8 cellular contexts compared by ENCODE assay signal in genomic region chr10:80596391-80597257, GRCh38. TPM values are rescaled to one million over a fixed set of nuclear protein-coding genes. Genes with fewer than 3 reads are reported as not detected.
DNase-seq lines count a peak whose midpoint lies in the region; ATAC-seq and TF ChIP-seq lines count a peak whose summit lies in the region.

No MANE protein-coding gene starts in this region.

- peak; percentile 51 for ATAC-seq in HG03439 (IDR thresholded peaks at IDR 0.05; ENCODE audit: unreplicated experiment)
- ATAC-seq in lung (ENCODE audit: insufficient read depth, low FRiP score): peak; percentile 27

- TF ChIP-seq CTCF in brain microvascular endothelial cell (IDR thresholded peaks at IDR 0.05; ENCODE audit: low read depth, low read length, missing control alignments) (peak; percentile 88), lung (IDR thresholded peaks at IDR 0.05; ENCODE audit: control extremely low read depth, extremely low read depth) (peak; percentile 41)

- no peaks in the 10 kb centered on the region for H3K9me3 ChIP-seq in lung (ENCODE audit: control insufficient read depth in 2 of 2, insufficient read depth in 1 of 2, low read length in 1 of 2)

- DNase-seq in activated gamma-delta T cell treated with Interleukin-2 at 50 U/mL for 16 hours: peak; percentile 11
- DNase-seq in activated gamma-delta T cell (lab: John Stamatoyannopoulos, UW): no peak
- DNase-seq in SIG-M5 treated with dmso at 0.1 percent for 504 hours (lab: John Stamatoyannopoulos, UW; ENCODE audit: unreplicated experiment): peak; percentile 56
- DNase-seq in brain microvascular endothelial cell: peak; percentile 50
- no peak for DNase-seq in lung (ENCODE audit: low spot score)
- DNase-seq in ureter (ENCODE audit: low spot score): no peak
- no peak for DNase-seq in cerebellum (ENCODE audit: low spot score)

- WGBS in lung, 2 donors: 70 to 76% methylated on average over 15 of the region's 15 CpGs

- no peaks in the 10 kb centered on the region for H3K27me3 ChIP-seq in brain microvascular endothelial cell (replicated peaks)
- H3K27me3 ChIP-seq in lung (ENCODE audit: control insufficient read depth, insufficient read depth): no peaks in the 10 kb centered on the region

- H3K36me3 ChIP-seq in brain microvascular endothelial cell (replicated peaks) (no peaks in the 10 kb centered on the region), lung (ENCODE audit: control insufficient read depth in 2 of 2, insufficient read depth in 2 of 2, low read length in 2 of 2) (no peaks in the 10 kb centered on the region)

- in situ Hi-C loops in brain microvascular endothelial cell (cut with HindIII; ENCODE audit: low pct_ligation_motif_present, low sequenced_read_pairs): no loop called here

- H3K4me3 ChIP-seq in brain microvascular endothelial cell (ENCODE audit: low read depth, low read length) (no peak overlapping the region), lung (no peak overlapping the region)

- H3K4me1 ChIP-seq in lung (ENCODE audit: control insufficient read depth in 2 of 2, insufficient read depth in 2 of 2, low read length in 2 of 2): peaks cover 0 to 3% of the 10 kb centered on the region in 2 donors

- H3K27ac ChIP-seq in brain microvascular endothelial cell (no peak overlapping the region), lung (ENCODE audit: low read depth in 1 of 2, low read length in 1 of 2) (no peak overlapping the region)

RNA-seq across cellular contexts. Expression of gene SH2D4B, which starts 58.9 kb away (rescaled TPM):
- total RNA-seq in lung: under 1 TPM; 0.12 to 0.28 TPM
- under 1 TPM; 0.20 to 0.23 TPM for polyA plus RNA-seq in lung
- total RNA-seq in ureter: not detected
- 0.36 TPM for total RNA-seq in cerebellum

Comparison
In these comparisons a context has a peak if more than half of its experiments do, and no peak if none do; other contexts are left out.
1. DNase-seq: peak in activated gamma-delta T cell treated with Interleukin-2 at 50 U/mL for 16 hours (single experiment), SIG-M5 treated with dmso at 0.1 percent for 504 hours (single experiment) and brain microvascular endothelial cell (single experiment); none in activated gamma-delta T cell (single experiment), lung (single experiment), ureter (single experiment) and cerebellum (single experiment).